9 cellular contexts compared by ENCODE assay signal in genomic region chr14:106277503-106277902, GRCh38.
DNase-seq lines count a peak whose midpoint lies in the region; ATAC-seq and TF ChIP-seq lines count a peak whose summit lies in the region.
"Had no signal": no experiment of that assay in that cellular context is flagged by ENCODE, and none has a peak within 500 bp of the region (broad histone marks: within the 10 kb centered on the region; RNA-seq: fewer than 3 reads in every experiment).

No MANE protein-coding gene starts in this region.

- H3K4me1 ChIP-seq in BLaER1 = peaks cover 81% of the 10 kb centered on the region
- H3K4me1 ChIP-seq: parathyroid adenoma had no signal

- DNase-seq in SW480 (ENCODE audit: low spot score) = peak; percentile 17
- DNase-seq in epithelial cell of proximal tubule (ENCODE audit: low read depth) = no peak
- DNase-seq in NCI-H345 (lab: John Stamatoyannopoulos, UW) = no peak
- DNase-seq in SKM-1 (lab: John Stamatoyannopoulos, UW; ENCODE audit: unreplicated experiment) = no peak
- DNase-seq in kidney glomerular epithelial cell (lab: John Stamatoyannopoulos, UW) = no peak

- no peak for ATAC-seq in HG02571 (IDR thresholded peaks at IDR 0.05; ENCODE audit: unreplicated experiment)

- peak overlapping the region; percentile 69; the same call in 1 of the 2 replicates for H3K9ac ChIP-seq in BLaER1
- H3K9ac ChIP-seq: parathyroid adenoma had no signal

- peak overlapping the region; percentile 81 for H3K27ac ChIP-seq in BLaER1
- H3K27ac ChIP-seq: parathyroid adenoma had no signal

- peaks cover 10% of the 10 kb centered on the region; the same call in 1 of the 2 replicates for H3K9me3 ChIP-seq in BLaER1

- H3K36me3 ChIP-seq in BLaER1 = no peaks in the 10 kb centered on the region

- TF ChIP-seq CTCF in GM12875 (IDR thresholded peaks at IDR 0.05; ENCODE audit: borderline replicate concordance, insufficient read depth, low read depth, low read length) = peak; percentile 76
- TF ChIP-seq CTCF in epithelial cell of proximal tubule (conservative IDR thresholded peaks at IDR 0.05; ENCODE audit: low read depth, low read length) = peak; percentile 57

- no peaks in the 10 kb centered on the region for H4K20me1 ChIP-seq in BLaER1

- peak overlapping the region; percentile 86 for H3K4me2 ChIP-seq in BLaER1

- H3K27me3 ChIP-seq in BLaER1 = no peaks in the 10 kb centered on the region

- H3K4me3 ChIP-seq in BLaER1 (peak overlapping the region; percentile 63), GM12875 (ENCODE audit: low read depth, low read length) (no peak overlapping the region), epithelial cell of proximal tubule (ENCODE audit: low read depth, low read length) (no peak overlapping the region)
